16 cellular contexts compared by ENCODE assay signal in the genomic region with DNA sequence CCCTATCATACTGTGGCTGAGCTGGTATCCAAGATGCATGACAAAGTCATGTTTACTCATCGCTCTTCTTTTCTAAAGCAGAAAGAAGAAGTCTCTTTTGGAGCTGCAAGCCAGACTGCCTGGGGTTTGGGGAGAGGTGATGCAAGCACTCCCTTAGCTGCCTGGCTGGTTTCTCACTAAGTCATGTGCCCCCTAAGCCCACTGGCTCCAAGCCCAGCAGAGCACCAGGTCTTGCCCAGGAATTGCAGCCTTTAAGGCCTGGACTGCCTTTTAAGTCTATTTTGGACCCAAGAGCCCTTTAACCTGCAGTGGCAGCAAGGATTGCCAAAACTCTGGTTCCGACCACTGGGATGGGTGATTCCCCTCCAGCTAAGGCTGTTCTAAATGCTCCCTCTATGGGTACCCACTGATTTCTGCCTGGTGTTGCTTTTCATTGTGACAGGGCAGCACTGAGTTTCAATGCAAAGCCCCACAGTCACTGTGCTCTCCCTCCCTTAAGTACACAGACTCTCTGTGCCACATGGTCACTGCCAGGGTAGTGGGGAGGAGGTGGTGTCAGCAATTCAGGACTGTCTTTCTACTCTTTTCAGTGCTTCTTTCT.
DNase-seq lines count a peak whose midpoint lies in the region; ATAC-seq and TF ChIP-seq lines count a peak whose summit lies in the region.
"Had no signal": no experiment of that assay in that cellular context is flagged by ENCODE, and none has a peak within 500 bp of the region (broad histone marks: within the 10 kb centered on the region; RNA-seq: fewer than 3 reads in every experiment).

No MANE protein-coding gene starts in this region.

- H3K36me3 Mint-ChIP-seq in MCF 10A (ENCODE audit: insufficient read depth, unreplicated experiment) (no peaks in the 10 kb centered on the region), immature natural killer cell (peaks cover 0 to 3% (median 0%) of the 10 kb centered on the region in 3 donors)

- H3K27ac ChIP-seq in breast epithelium (no peak overlapping the region), heart left ventricle (no peak overlapping the region)
- H3K27ac ChIP-seq: foreskin keratinocyte, ovary, SK-N-MC had no signal

- ATAC-seq in heart left ventricle: no peak
- ATAC-seq in GM21717 (IDR thresholded peaks at IDR 0.05; ENCODE audit: unreplicated experiment): no peak

- H3K27ac Mint-ChIP-seq in MCF 10A (ENCODE audit: low read depth, unreplicated experiment): no peak overlapping the region
- no peak overlapping the region for H3K27ac Mint-ChIP-seq in immature natural killer cell
- H3K27ac Mint-ChIP-seq: CD4-positive, alpha-beta T cell; dendritic cell treated with granulocyte-macrophage colony-stimulating factor and Interleukin-4, amounts not matched to agents 40 ng/mL and 50 ng/mL, for 4 days had no signal

- peaks cover 3 to 18% of the 10 kb centered on the region in 2 donors for H3K9me3 ChIP-seq in breast epithelium
- peaks cover 0 to 15% (median 0%) of the 10 kb centered on the region in 12 donors for H3K9me3 ChIP-seq in heart left ventricle
- H3K9me3 ChIP-seq: ovary had no signal

- DNase-seq in MCF 10A (ENCODE audit: unreplicated experiment) (peak; percentile 48), breast epithelium (ENCODE audit: low spot score in 2 of 2) (no peak), brain pericyte (ENCODE audit: low read depth, low spot score) (peak; percentile 55), iris pigment epithelial cell (ENCODE audit: low read depth) (peak; percentile 60), immature natural killer cell (no peak), heart left ventricle (no peak), GM13977 (ENCODE audit: low spot score) (no peak)
- DNase-seq: 8988T; CD4-positive, alpha-beta T cell; KBM-7; NCI-H1417 treated with DMSO at 0.1 percent for 48 hours; ovary had no signal

- intact Hi-C loops in MCF 10A (cut with micrococcal nuclease): no loop called here
- intact Hi-C loops in breast epithelium (cut with DNase I; ENCODE audit: low total_unique reads): no loop called here
- intact Hi-C loops in heart left ventricle (cut with DNase I): no loop called here

- H3K4me1 Mint-ChIP-seq in MCF 10A (ENCODE audit: insufficient read depth, unreplicated experiment) (no peaks in the 10 kb centered on the region), immature natural killer cell (no peaks in the 10 kb centered on the region)

- H3K9me3 Mint-ChIP-seq in MCF 10A (ENCODE audit: unreplicated experiment) (no peaks in the 10 kb centered on the region), immature natural killer cell (peaks cover 14 to 50% (median 22%) of the 10 kb centered on the region in 6 donors)

- TF ChIP-seq CTCF in MCF 10A (IDR thresholded peaks at IDR 0.05; ENCODE audit: unreplicated experiment): no peak
- no peak for TF ChIP-seq CTCF in breast epithelium (IDR thresholded peaks at IDR 0.05)
- TF ChIP-seq CTCF in heart left ventricle (IDR thresholded peaks at IDR 0.05): no peak
- TF ChIP-seq CTCF in GM13977 (IDR thresholded peaks at IDR 0.05; ENCODE audit: extremely low read depth, insufficient read depth, missing control alignments): no peak

- in situ Hi-C loops in GM13977 (cut with MboI; ENCODE audit: low pct_unique_long_range_greater_than_20kb, low sequenced_read_pairs, unreplicated experiment): no loop called here

- H3K4me1 ChIP-seq in breast epithelium (no peaks in the 10 kb centered on the region), heart left ventricle (no peaks in the 10 kb centered on the region)

- no peak for TF ChIP-seq POLR2A in breast epithelium (IDR thresholded peaks at IDR 0.05)
- no peak for TF ChIP-seq POLR2A in heart left ventricle (IDR thresholded peaks at IDR 0.05)

- 77 to 85% (median 78%) methylated on average over 2 of the region's 2 CpGs for WGBS in heart left ventricle, 4 donors

- no peaks in the 10 kb centered on the region for H3K27me3 Mint-ChIP-seq in MCF 10A (ENCODE audit: insufficient read depth, unreplicated experiment)
- no peaks in the 10 kb centered on the region for H3K27me3 Mint-ChIP-seq in immature natural killer cell (ENCODE audit: low read depth in 3 of 3)
- H3K27me3 Mint-ChIP-seq: CD4-positive, alpha-beta T cell; dendritic cell treated with granulocyte-macrophage colony-stimulating factor and Interleukin-4, amounts not matched to agents 40 ng/mL and 50 ng/mL, for 4 days had no signal

- H3K27me3 ChIP-seq in breast epithelium (no peaks in the 10 kb centered on the region), heart left ventricle (no peaks in the 10 kb centered on the region)
- H3K27me3 ChIP-seq: foreskin keratinocyte, ovary had no signal

- POLR2A ChIA-PET in MCF 10A (lab: Yijun Ruan, JAX): no interaction called here

- CTCF ChIA-PET in MCF 10A (lab: Yijun Ruan, JAX): no interaction called here

- H3K4me3 ChIP-seq in breast epithelium: no peak overlapping the region
- no peak overlapping the region for H3K4me3 ChIP-seq in heart left ventricle
- H3K4me3 ChIP-seq: ovary, SK-N-MC had no signal

- H3K4me3 Mint-ChIP-seq in MCF 10A (ENCODE audit: unreplicated experiment) (no peak overlapping the region), immature natural killer cell (no peak overlapping the region)
- H3K4me3 Mint-ChIP-seq: CD4-positive, alpha-beta T cell; dendritic cell treated with granulocyte-macrophage colony-stimulating factor and Interleukin-4, amounts not matched to agents 40 ng/mL and 50 ng/mL, for 4 days had no signal

- H3K36me3 ChIP-seq in breast epithelium (no peaks in the 10 kb centered on the region), heart left ventricle (no peaks in the 10 kb centered on the region)
- H3K36me3 ChIP-seq: ovary had no signal

- BruUV-seq in MCF 10A (replicated peaks; lab: Mats Ljungman, UMichigan): no TSS peak

Comparison
In these comparisons a context has a peak if more than half of its experiments do, and no peak if none do; other contexts are left out.
1. DNase-seq: peak in MCF 10A (single experiment), brain pericyte (single experiment) and iris pigment epithelial cell (single experiment); none in breast epithelium (0 of 2), immature natural killer cell (0 of 3), heart left ventricle (0 of 5) and GM13977 (single experiment).